Comparison of ENCODE assay signal across 17 cellular contexts in the genomic region with DNA sequence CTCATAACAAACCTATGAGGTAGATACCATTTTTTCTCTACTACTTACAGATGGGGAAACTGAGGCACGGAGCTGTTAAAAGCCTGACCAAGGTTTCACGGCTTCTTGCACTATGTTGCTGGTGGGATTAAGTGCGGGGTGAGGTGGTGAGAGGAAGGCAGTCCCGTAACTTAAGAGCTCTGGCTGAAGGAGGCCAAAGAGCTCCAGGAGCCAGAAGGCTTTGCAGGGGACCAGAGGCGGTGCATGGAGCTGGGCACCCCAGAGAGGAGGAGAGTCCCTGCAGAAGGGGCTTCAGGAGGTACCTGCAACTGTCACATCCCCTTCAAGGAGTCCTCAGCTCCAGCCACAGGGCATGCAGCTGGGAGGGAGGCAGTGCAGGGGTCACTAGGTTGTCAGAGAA. TPM values are rescaled to one million over a fixed set of nuclear protein-coding genes. Genes with fewer than 3 reads are reported as not detected.
A peak's percentile ranks its signal among the peaks of the same experiment; 100 is the strongest.
DNase-seq lines count a peak whose midpoint lies in the region; ATAC-seq, FAIRE-seq and TF ChIP-seq lines count a peak whose summit lies in the region.
"Had no signal": no experiment of that assay in that cellular context is flagged by ENCODE, and none has a peak within 500 bp of the region (broad histone marks: within the 10 kb centered on the region; RNA-seq: fewer than 3 reads in every experiment).

No MANE protein-coding gene starts in this region.

- peaks cover 0 to 12% (median 0%) of the 10 kb centered on the region in 11 experiments; a peak in 4 of 22 replicates for H3K36me3 ChIP-seq in BLaER1 treated with 17β-estradiol and CSF1 and Interleukin-3, amounts not matched to agents 10 nM and 100 nM
- H3K36me3 ChIP-seq in SJCRH30: no peaks in the 10 kb centered on the region

- peaks cover 24 to 53% (median 43%) of the 10 kb centered on the region in 10 experiments for H3K4me1 ChIP-seq in BLaER1 treated with 17β-estradiol and CSF1 and Interleukin-3, amounts not matched to agents 10 nM and 100 nM
- peaks cover 10% of the 10 kb centered on the region for H3K4me1 ChIP-seq in SJCRH30

- H3K4me1 Mint-ChIP-seq in glutamatergic neuron (ENCODE audit: low read depth, unreplicated experiment) (peaks cover 23% of the 10 kb centered on the region), type B pancreatic cell (ENCODE audit: unreplicated experiment) (peaks cover 14% of the 10 kb centered on the region)

- peaks cover 0 to 86% (median 53%) of the 10 kb centered on the region in 11 experiments; a peak in 19 of 22 replicates for H4K20me1 ChIP-seq in BLaER1 treated with 17β-estradiol and CSF1 and Interleukin-3, amounts not matched to agents 10 nM and 100 nM

- no peak for TF ChIP-seq POLR2A in GM12892 (IDR thresholded peaks at IDR 0.05; ENCODE audit: low read depth, low read length)

- no peak overlapping the region for H3K9ac ChIP-seq in BLaER1 treated with 17β-estradiol and CSF1 and Interleukin-3, amounts not matched to agents 10 nM and 100 nM

- H3K36me3 Mint-ChIP-seq in glutamatergic neuron (ENCODE audit: unreplicated experiment) (peaks cover 10% of the 10 kb centered on the region), type B pancreatic cell (peaks cover 3% of the 10 kb centered on the region)
- H3K36me3 Mint-ChIP-seq: CD14-positive monocyte; CD8-positive, alpha-beta T cell had no signal

- DNase-seq in SJCRH30: no peak
- no peak for DNase-seq in glutamatergic neuron
- DNase-seq in type B pancreatic cell (ENCODE audit: extremely low spot score, unreplicated experiment): no peak
- DNase-seq in GM12892 (ENCODE audit: insufficient read length): no peak
- DNase-seq: CD8-positive, alpha-beta T cell; COR-L47; DMS153; DND-41; H9 had no signal

- no peak overlapping the region for H3K27ac ChIP-seq in BLaER1 treated with 17β-estradiol and CSF1 and Interleukin-3, amounts not matched to agents 10 nM and 100 nM
- no peak overlapping the region for H3K27ac ChIP-seq in SJCRH30

- peak overlapping the region; percentile 43 for H3K27ac Mint-ChIP-seq in glutamatergic neuron (ENCODE audit: unreplicated experiment)
- no peak overlapping the region for H3K27ac Mint-ChIP-seq in type B pancreatic cell
- H3K27ac Mint-ChIP-seq: B cell; CD8-positive, alpha-beta T cell; GM23338; H9 had no signal

- H3K4me3 ChIP-seq in BLaER1 treated with 17β-estradiol and CSF1 and Interleukin-3, amounts not matched to agents 10 nM and 100 nM: peak overlapping the region in 1 of 10 experiments; percentile 18; a peak in 2 of 20 replicates
- peak overlapping the region; percentile 31 for H3K4me3 ChIP-seq in SJCRH30
- H3K4me3 ChIP-seq: GM23338 had no signal

- H3K27me3 ChIP-seq in BLaER1 treated with 17β-estradiol and CSF1 and Interleukin-3, amounts not matched to agents 10 nM and 100 nM: peaks cover 70 to 75% (median 72%) of the 10 kb centered on the region in 11 experiments
- no peaks in the 10 kb centered on the region for H3K27me3 ChIP-seq in SJCRH30

- H3K4me2 ChIP-seq in BLaER1 treated with 17β-estradiol and CSF1 and Interleukin-3, amounts not matched to agents 10 nM and 100 nM: peak overlapping the region in 8 of 11 experiments; percentile 1 to 71 (median 58); a peak in 14 of 22 replicates

- ATAC-seq in GM19023 (IDR thresholded peaks at IDR 0.05; ENCODE audit: unreplicated experiment) (no peak), GM21786 (IDR thresholded peaks at IDR 0.05; ENCODE audit: unreplicated experiment) (no peak)
- ATAC-seq: CD8-positive, alpha-beta T cell; GM23338 had no signal

- H3K4me3 Mint-ChIP-seq in glutamatergic neuron (ENCODE audit: unreplicated experiment) (no peak overlapping the region), type B pancreatic cell (peak overlapping the region; percentile 16)
- H3K4me3 Mint-ChIP-seq: B cell; CD8-positive, alpha-beta T cell; GM23338 had no signal

- H3K9me3 Mint-ChIP-seq in glutamatergic neuron (ENCODE audit: unreplicated experiment): peaks cover 21% of the 10 kb centered on the region
- no peaks in the 10 kb centered on the region for H3K9me3 Mint-ChIP-seq in type B pancreatic cell
- H3K9me3 Mint-ChIP-seq: CD8-positive, alpha-beta T cell; GM23338; H9 had no signal

- H3K27me3 Mint-ChIP-seq in glutamatergic neuron (ENCODE audit: unreplicated experiment): peaks cover 14% of the 10 kb centered on the region
- H3K27me3 Mint-ChIP-seq in type B pancreatic cell: peaks cover 49% of the 10 kb centered on the region

- no peaks in the 10 kb centered on the region for H3K9me3 ChIP-seq in BLaER1 treated with 17β-estradiol and CSF1 and Interleukin-3, amounts not matched to agents 10 nM and 100 nM (replicated peaks in 1 of 11)
- H3K9me3 ChIP-seq in SJCRH30 (replicated peaks): no peaks in the 10 kb centered on the region

- no peak for FAIRE-seq in GM12892 (lab: Jason Lieb, UNC)
- FAIRE-seq: A204.1, D721Med had no signal

- TF ChIP-seq CTCF in glutamatergic neuron (IDR thresholded peaks at IDR 0.05; ENCODE audit: partially characterized antibody, unreplicated experiment) (no peak), type B pancreatic cell (conservative IDR thresholded peaks at IDR 0.05) (no peak)

RNA-seq across cellular contexts. Expression of a gene that starts 4.1 kb away (rescaled TPM):
- 0.81 and 0.97 TPM in 2 replicates for total RNA-seq in SJCRH30 (2014; rRNA removed; shearing (Covaris generic))
- 8.5 TPM for total RNA-seq in glutamatergic neuron (ENCODE audit: unreplicated experiment)
- 0.98 and 1.0 TPM in 2 replicates for total RNA-seq in type B pancreatic cell (ENCODE audit: low replicate concordance)
- polyA plus RNA-seq in GM12892 (2012; ENCODE audit: missing spikeins): not detected
- polyA plus RNA-seq: GM23338 had no signal

RNA-seq across cellular contexts. Expression of a gene that starts 6.0 kb away (rescaled TPM):
- 122 and 142 TPM in 2 replicates for total RNA-seq in SJCRH30 (2014; rRNA removed; shearing (Covaris generic))
- total RNA-seq in glutamatergic neuron (ENCODE audit: unreplicated experiment) (846 TPM), type B pancreatic cell (ENCODE audit: low replicate concordance) (949 and 981 TPM in 2 replicates)
- 6.6 TPM for polyA plus RNA-seq in GM12892 (2012; ENCODE audit: missing spikeins)
- polyA plus RNA-seq: CD14-positive monocyte had no signal

RNA-seq across cellular contexts. Expression of a gene that starts 40.2 kb away (rescaled TPM):
- total RNA-seq in SJCRH30 (2014; rRNA removed; shearing (Covaris generic)): 34.2 and 42.1 TPM in 2 replicates
- total RNA-seq in glutamatergic neuron (ENCODE audit: unreplicated experiment): 60.9 TPM
- 50.0 and 57.6 TPM in 2 replicates for total RNA-seq in type B pancreatic cell (ENCODE audit: low replicate concordance)
- polyA plus RNA-seq in GM12892 (2012; ENCODE audit: missing spikeins): 11.6 TPM
